Comparison of ENCODE assay signal across 1 cellular context in the genomic region with DNA sequence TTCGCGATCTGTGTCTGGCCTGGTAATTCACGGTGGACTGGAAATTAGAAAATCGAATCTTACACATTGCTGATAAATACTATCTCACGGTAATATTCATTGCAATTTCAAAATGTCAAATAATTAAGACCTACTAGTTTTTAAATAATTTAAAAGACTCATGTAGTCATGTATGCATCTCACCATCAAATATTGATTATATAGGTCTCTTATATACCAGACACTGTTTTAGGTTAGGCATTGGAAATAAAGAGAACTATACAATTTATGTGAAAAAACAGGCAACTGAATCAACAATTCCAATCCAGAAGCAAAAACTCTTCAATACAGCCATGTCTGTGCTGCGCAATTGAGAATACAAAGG.
TF ChIP-seq lines count a peak whose summit lies in the region.

No MANE protein-coding gene starts in this region.

TF ChIP-seq in WTC11, 78 proteins besides CTCF, POLR2A, EP300 and RAD21 (continued from another document):
- TF ChIP-seq ZNF425 (CRISPR knock-in tag; conservative IDR thresholded peaks at IDR 0.05) (no peak), ZNF121 (CRISPR knock-in tag; IDR thresholded peaks at IDR 0.05) (no peak), CREM (CRISPR knock-in tag; IDR thresholded peaks at IDR 0.05) (no peak), KAT7 (CRISPR knock-in tag; IDR thresholded peaks at IDR 0.05; ENCODE audit: borderline replicate concordance) (no peak), TCF7 (CRISPR knock-in tag; IDR thresholded peaks at IDR 0.05; ENCODE audit: low read depth) (no peak), IRF2 (CRISPR knock-in tag; IDR thresholded peaks at IDR 0.05; ENCODE audit: borderline replicate concordance, low read depth) (no peak), SOX15 (CRISPR knock-in tag; IDR thresholded peaks at IDR 0.05) (no peak), CREB1 (CRISPR knock-in tag; IDR thresholded peaks at IDR 0.05) (no peak), ZNF671 (CRISPR knock-in tag; IDR thresholded peaks at IDR 0.05) (no peak), NR2C2 (CRISPR knock-in tag; IDR thresholded peaks at IDR 0.05) (no peak), ZNF263 (CRISPR knock-in tag; IDR thresholded peaks at IDR 0.05; ENCODE audit: low read depth) (no peak), ELF4 (CRISPR knock-in tag; IDR thresholded peaks at IDR 0.05; ENCODE audit: low read depth) (no peak), NR1H2 (CRISPR knock-in tag; IDR thresholded peaks at IDR 0.05) (no peak)
TF ChIP-seq in WTC11: peak in this region for 0.
